Comparison of ENCODE assay signal across 26 cellular contexts in genomic region chr3:195838714-195839113, GRCh38. TPM values are rescaled to one million over a fixed set of nuclear protein-coding genes. Genes with fewer than 3 reads are reported as not detected.
A peak's percentile ranks its signal among the peaks of the same experiment; 100 is the strongest.
DNase-seq lines count a peak whose midpoint lies in the region; ATAC-seq, FAIRE-seq and TF ChIP-seq lines count a peak whose summit lies in the region.
"Had no signal": no experiment of that assay in that cellular context is flagged by ENCODE, and none has a peak within 500 bp of the region (broad histone marks: within the 10 kb centered on the region; RNA-seq: fewer than 3 reads in every experiment).

No MANE protein-coding gene starts in this region.

- no peak overlapping the region for H3K9ac ChIP-seq in H1 (replicated peaks in 1 of 4; ENCODE audit: extremely low read depth in 1 of 4, low read depth in 3 of 4, low read length in 3 of 4)
- H3K9ac ChIP-seq: parathyroid adenoma had no signal

- no peak overlapping the region for H3K4ac ChIP-seq in H1 (replicated peaks; ENCODE audit: insufficient read length, low read depth, low read length)

- H3K4me3 ChIP-seq in H1 (ENCODE audit: extremely low read depth in 1 of 4, insufficient read depth in 2 of 4, low read depth in 3 of 4, low read length in 4 of 4) (no peak overlapping the region), foreskin fibroblast (ENCODE audit: low read depth in 1 of 2, low read length in 2 of 2) (no peak overlapping the region)
- H3K4me3 ChIP-seq: lung had no signal

- POLR2A ChIA-PET in H1 (lab: Charles Lee; ENCODE audit: partially characterized antibody) (no interaction called here), T-cell (lab: Charles Lee) (no interaction called here)

- H3K27me3 ChIP-seq in H1 (replicated peaks in 1 of 4; ENCODE audit: control insufficient read depth in 3 of 4, extremely low read depth in 1 of 4, insufficient read depth in 3 of 4, low read length in 3 of 4) = no peaks in the 10 kb centered on the region

- TF ChIP-seq POLR2A in H1 (IDR thresholded peaks at IDR 0.05; ENCODE audit: control extremely low read depth in 1 of 2, low read depth in 2 of 2, low read length in 2 of 2) = no peak

- no peaks in the 10 kb centered on the region for H3K4me1 Mint-ChIP-seq in T-cell
- H3K4me1 Mint-ChIP-seq: activated CD4-positive, alpha-beta T cell treated with anti-CD3 and anti-CD28 coated beads, Interleukin-2, amount 10 ng/mL, durations not matched to agents 24 days and 14 days had no signal

- TF ChIP-seq CTCF in H1 (IDR thresholded peaks at IDR 0.05; ENCODE audit: control extremely low read depth in 1 of 3, insufficient read depth in 1 of 3, low read depth in 1 of 3, low read length in 3 of 3) (no peak), foreskin fibroblast (IDR thresholded peaks at IDR 0.05; ENCODE audit: low read depth, low read length) (no peak)

- no peak overlapping the region for H4K5ac ChIP-seq in H1 (ENCODE audit: insufficient read length, low read depth, low read length)

- TF ChIP-seq EP300 in H1 (IDR thresholded peaks at IDR 0.05; ENCODE audit: borderline replicate concordance in 1 of 2, low read depth in 2 of 2, low read length in 2 of 2) = no peak

- no peak overlapping the region for H3K56ac ChIP-seq in H1 (replicated peaks; ENCODE audit: insufficient read length, low read depth, low read length)

- 83% methylated on average over 5 of the region's 5 CpGs; no CpG with 5 or more reads in 1 of the 2 experiments for WGBS in H1 (ENCODE audit: extremely low coverage in 1 of 2, insufficient coverage in 1 of 2, insufficient read length in 1 of 2, insufficient replicate concordance in 2 of 2, low coverage in 1 of 2, low lambda C conversion rate in 2 of 2, missing lambda C conversion rate in 1 of 2), 2 experiments

- no peak overlapping the region for H2AFZ ChIP-seq in H1 (ENCODE audit: low read length)

- FAIRE-seq in GM18507 (lab: Jason Lieb, UNC) (peak; percentile 80), H1 (lab: Jason Lieb, UNC) (no peak)
- FAIRE-seq: islet of Langerhans had no signal

- H3K18ac ChIP-seq in H1 (ENCODE audit: extremely low read depth, low read length) = no peak overlapping the region

- no peak overlapping the region for H2BK120ac ChIP-seq in H1 (replicated peaks; ENCODE audit: low read depth, low read length)

- 0 out of 2 replicates have a peak overlapping the region, but pooled peaks have one; percentile 9 for H2BK20ac ChIP-seq in H1 (ENCODE audit: low read length)

- H3K27ac Mint-ChIP-seq in T-cell = no peak overlapping the region
- H3K27ac Mint-ChIP-seq: activated CD4-positive, alpha-beta T cell treated with anti-CD3 and anti-CD28 coated beads, Interleukin-2, amount 10 ng/mL, durations not matched to agents 24 days and 14 days; CD8-positive, alpha-beta T cell; H9 had no signal

- no peaks in the 10 kb centered on the region for H4K20me1 ChIP-seq in H1 (replicated peaks in 1 of 2; ENCODE audit: control insufficient read depth in 1 of 2, insufficient read depth in 2 of 2, low read length in 2 of 2)

- H2BK12ac ChIP-seq in H1 (ENCODE audit: low read depth, low read length) = no peak overlapping the region

- TF ChIP-seq RAD21 in H1 (IDR thresholded peaks at IDR 0.05 in 1 of 2, conservative IDR thresholded peaks at IDR 0.05 in 1 of 2; ENCODE audit: low read depth in 2 of 2, low read length in 2 of 2) = no peak

- H3K14ac ChIP-seq in H1 (ENCODE audit: insufficient read length) = no peak overlapping the region

- H4K8ac ChIP-seq in H1 (ENCODE audit: extremely low read depth, insufficient read depth, low read length) = no peak overlapping the region

- no peaks in the 10 kb centered on the region for H3K9me3 Mint-ChIP-seq in T-cell
- H3K9me3 Mint-ChIP-seq: activated CD4-positive, alpha-beta T cell treated with anti-CD3 and anti-CD28 coated beads, Interleukin-2, amount 10 ng/mL, durations not matched to agents 24 days and 14 days; CD8-positive, alpha-beta T cell; effector memory CD8-positive, alpha-beta T cell had no signal

- H3K79me2 ChIP-seq in H1 (ENCODE audit: control insufficient read depth in 1 of 2, insufficient read depth in 2 of 2, low read length in 2 of 2) = no peaks in the 10 kb centered on the region
- H3K79me2 ChIP-seq: parathyroid adenoma had no signal

- CTCF ChIA-PET in H1 (lab: Charles Lee; ENCODE audit: partially characterized antibody) = interaction anchor here (1.2 to 4.2 kb wide), 4 partner anchors 11 to 25 kb away, joined by 3 to 45 read pairs (median 6); no protein-coding TSS in a partner anchor
- CTCF ChIA-PET in T-cell (lab: Charles Lee) = interaction anchor here (0.6 kb wide), 2 partner anchors 11 to 17 kb away, joined by 3 read pairs; no protein-coding TSS in a partner anchor

- no peaks in the 10 kb centered on the region for H3K36me3 ChIP-seq in H1 (ENCODE audit: control insufficient read depth in 2 of 4, insufficient read depth in 4 of 4, low read length in 3 of 4)

- H3K9me3 ChIP-seq in H1 (ENCODE audit: insufficient read depth in 2 of 2, low read depth in 1 of 2, low read length in 1 of 2) = peaks cover 0 to 2% of the 10 kb centered on the region in 2 experiments; a peak in 1 of 4 replicates

- no peaks in the 10 kb centered on the region for H3K23me2 ChIP-seq in H1 (ENCODE audit: low read depth, low read length)

- H2BK5ac ChIP-seq in H1 (ENCODE audit: low read depth, low read length) = no peak overlapping the region

- H2BK15ac ChIP-seq in H1 (ENCODE audit: low read length) = no peak overlapping the region

- H3K23ac ChIP-seq in H1 (ENCODE audit: insufficient read length) = no peak overlapping the region

- H3K4me2 ChIP-seq in H1 (ENCODE audit: insufficient read depth in 1 of 2, low read depth in 2 of 2, low read length in 2 of 2) = no peak overlapping the region

- no peak overlapping the region for H4K91ac ChIP-seq in H1 (replicated peaks; ENCODE audit: insufficient read length, low read length)

- H3K27ac ChIP-seq in H1 (ENCODE audit: low read depth, low read length) = no peak overlapping the region
- H3K27ac ChIP-seq: parathyroid adenoma had no signal

- DNase-seq in GM18507 (ENCODE audit: extremely low spot score, insufficient read length, low read depth) (no peak), H1 (ENCODE audit: low read depth in 1 of 2, low spot score in 2 of 2) (no peak), glomerular visceral epithelial cell (ENCODE audit: extremely low spot score) (no peak), T-cell (no peak), foreskin fibroblast (no peak)
- DNase-seq: activated CD4-positive, alpha-beta T cell treated with anti-CD3 and anti-CD28 coated beads, Interleukin-2, amount 10 ng/mL, durations not matched to agents 24 days and 14 days; activated naive CD4-positive, alpha-beta T cell; aorta; CD8-positive, alpha-beta T cell; cerebellar nuclear complex; effector memory CD8-positive, alpha-beta T cell; H9; KBM-7; NCI-H526 treated with DMSO at 0.1 percent for 48 hours; stimulated activated CD4-positive, alpha-beta T cell treated with anti-CD3 and anti-CD28 coated beads, Interleukin-4, amount 100 ng/mL, for 4 hours; stimulated activated CD8-positive, alpha-beta memory T cell treated with anti-CD3 and anti-CD28 coated beads, Interleukin-4, amount 100 ng/mL, for 48 hours; T-helper 9 cell had no signal

- H3K4me3 Mint-ChIP-seq in T-cell = no peak overlapping the region
- H3K4me3 Mint-ChIP-seq: activated CD4-positive, alpha-beta T cell treated with anti-CD3 and anti-CD28 coated beads, Interleukin-2, amount 10 ng/mL, durations not matched to agents 24 days and 14 days; CD8-positive, alpha-beta T cell; effector memory CD8-positive, alpha-beta T cell; H9 had no signal

- no peaks in the 10 kb centered on the region for H3K36me3 Mint-ChIP-seq in T-cell
- H3K36me3 Mint-ChIP-seq: CD8-positive, alpha-beta T cell had no signal

- no peaks in the 10 kb centered on the region for H3K79me1 ChIP-seq in H1 (ENCODE audit: low read depth, low read length)

- no peak overlapping the region for H2AK5ac ChIP-seq in H1 (ENCODE audit: low read depth, low read length)

- peaks cover 0 to 3% of the 10 kb centered on the region in 2 donors for H3K27me3 Mint-ChIP-seq in T-cell

- H3K4me1 ChIP-seq in H1 (replicated peaks in 1 of 4; ENCODE audit: control insufficient read depth in 3 of 4, insufficient read depth in 4 of 4, low read length in 3 of 4) = peaks cover 0 to 10% (median 5%) of the 10 kb centered on the region in 4 experiments; a peak in 6 of 7 replicates
- H3K4me1 ChIP-seq: parathyroid adenoma had no signal

- peak; percentile 80 for ATAC-seq in GM21723 (IDR thresholded peaks at IDR 0.05; ENCODE audit: unreplicated experiment)
- peak; percentile 75 for ATAC-seq in HG03439 (IDR thresholded peaks at IDR 0.05; ENCODE audit: unreplicated experiment)
- no peak for ATAC-seq in T-cell (replicated peaks in 1 of 4)
- no peak for ATAC-seq in HG03521 (IDR thresholded peaks at IDR 0.05; ENCODE audit: unreplicated experiment)
- ATAC-seq: CD8-positive, alpha-beta T cell; effector memory CD8-positive, alpha-beta T cell had no signal

TF ChIP-seq in H1, 55 proteins besides CTCF, POLR2A, EP300 and RAD21 (continues in another document):
- TF ChIP-seq TAF1 (IDR thresholded peaks at IDR 0.05; ENCODE audit: low read depth, low read length) (no peak), SP4 (IDR thresholded peaks at IDR 0.05; ENCODE audit: low read length) (no peak), SIN3A (conservative IDR thresholded peaks at IDR 0.05 in 1 of 2, IDR thresholded peaks at IDR 0.05 in 1 of 2; ENCODE audit: low read depth in 1 of 2, low read length in 2 of 2) (no peak), RXRA (IDR thresholded peaks at IDR 0.05; ENCODE audit: insufficient read depth, low read depth, low read length) (no peak), JUN (IDR thresholded peaks at IDR 0.05; ENCODE audit: low read depth, low read length) (no peak), GTF2F1 (IDR thresholded peaks at IDR 0.05; ENCODE audit: borderline replicate concordance, low read depth, low read length) (no peak), MAX (IDR thresholded peaks at IDR 0.05) (no peak), TCF12 (IDR thresholded peaks at IDR 0.05; ENCODE audit: low read depth, low read length) (no peak), RBBP5 (IDR thresholded peaks at IDR 0.05; ENCODE audit: borderline replicate concordance, low read depth, low read length) (no peak), SUZ12 (IDR thresholded peaks at IDR 0.05; ENCODE audit: low read length) (no peak)

RNA-seq across cellular contexts. Expression of gene MUC4, which starts 27.0 kb away (rescaled TPM):
- total RNA-seq in H1 (2021; fragmentation: NEBNext Ultra II Directional; extraction: Animal tissue kit (Norgen Biotek cat#: 25700)) = 1.4 and 2.0 TPM in 2 replicates
- polyA plus RNA-seq in H1 (2011; rRNA removed) = 0.89 and 2.0 TPM in 2 replicates
- polyA plus RNA-seq in H1 (2011; cell fraction: cytosol; rRNA removed) = 0.94 TPM
- polyA plus RNA-seq in H1 (2011; cell fraction: nucleus; rRNA removed) = 5.4 TPM
- 1.1 to 1.8 TPM (median 1.6 TPM) in 4 replicates for polyA plus RNA-seq in H1 (2012, experiment 1 of 2)
- 0.34 TPM for polyA plus RNA-seq in H1 (2012, experiment 2 of 2)
- polyA plus RNA-seq in H1 (2013, experiment 1 of 2) = 0.83 TPM
- 0.59 TPM for polyA plus RNA-seq in H1 (2013, experiment 2 of 2)
- polyA minus RNA-seq in H1 (2011; rRNA and poly(A)+ RNA removed) = 0.98 and 2.0 TPM in 2 replicates
- 1.0 TPM for polyA minus RNA-seq in H1 (2011; cell fraction: cytosol; rRNA and poly(A)+ RNA removed)
- polyA minus RNA-seq in H1 (2011; cell fraction: nucleus; rRNA and poly(A)+ RNA removed) = 2.8 TPM
- total RNA-seq in T-cell = under 1 TPM in 4 of 5 donors, not detected in 1; 0.03 to 0.16 (median 0.05) TPM
- total RNA-seq: CD8-positive, alpha-beta T cell; fibroblast of lung; myocyte; SK-MEL-5 had no signal
- polyA plus RNA-seq: fibroblast of lung had no signal

Comparison
In these comparisons a context has a peak if more than half of its experiments do, and no peak if none do; other contexts are left out.
1. ATAC-seq: peak in GM21723 (single experiment) and HG03439 (single experiment); none in T-cell (0 of 4) and HG03521 (single experiment).